7 cellular contexts compared by ENCODE assay signal in genomic region chr1:32438777-32439176, GRCh38. TPM values are rescaled to one million over a fixed set of nuclear protein-coding genes. Genes with fewer than 3 reads are reported as not detected.
"Had no signal": no experiment of that assay in that cellular context is flagged by ENCODE, and none has a peak within 500 bp of the region (broad histone marks: within the 10 kb centered on the region; RNA-seq: fewer than 3 reads in every experiment).

No MANE protein-coding gene starts in this region.

RNA-seq across cellular contexts. Expression of gene ZBTB8B, which starts 26.1 kb away (rescaled TPM):
- total RNA-seq: LHCN-M2, MCF 10A, NCI-H460, OCI-LY7, Right ventricle myocardium inferior, RPMI7951, SJCRH30 had no signal
